2 cellular contexts compared by ENCODE assay signal in the genomic region with DNA sequence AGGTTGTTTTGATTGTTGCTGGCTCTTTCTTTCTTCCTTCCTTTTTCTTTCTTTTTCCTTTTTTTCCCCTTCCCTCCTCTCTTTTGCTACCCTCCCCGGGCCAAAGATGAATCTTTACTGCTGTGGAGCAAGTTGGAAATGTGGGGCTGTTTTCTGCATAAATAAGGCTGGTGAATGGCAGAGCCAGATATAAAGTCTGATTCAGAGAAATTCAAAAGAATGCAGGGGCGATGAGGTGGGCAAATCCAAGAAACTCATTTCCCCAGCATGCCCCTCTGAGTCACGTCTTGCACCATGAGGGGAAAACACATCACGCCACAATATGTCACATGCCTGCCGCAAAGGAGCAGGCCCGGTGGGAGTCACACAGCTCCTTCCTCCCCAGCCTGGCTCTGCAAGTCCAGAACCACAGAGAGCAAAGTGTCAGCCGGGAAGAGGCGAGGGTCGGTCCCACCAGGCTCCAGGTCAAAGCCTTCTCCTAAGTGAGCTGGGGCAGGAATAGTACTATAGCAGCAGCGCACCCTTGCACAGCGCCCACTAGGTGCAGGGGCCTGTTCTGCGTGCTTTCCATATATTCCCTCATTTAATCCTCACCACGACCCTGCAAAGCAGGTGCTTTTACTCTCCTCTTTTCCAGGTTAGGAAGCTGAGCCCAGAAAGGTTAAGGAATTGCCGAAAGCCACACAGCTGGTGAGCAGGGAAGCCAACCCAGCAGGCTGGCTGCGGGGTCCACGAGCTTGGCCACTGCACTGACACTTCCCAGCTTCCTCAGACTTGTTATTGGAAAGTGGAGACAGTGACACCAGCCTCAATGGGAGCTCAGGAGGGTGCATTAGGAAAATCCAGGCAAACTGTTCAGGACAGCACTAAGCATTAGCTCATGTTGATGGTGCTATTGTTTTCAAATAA.
TF ChIP-seq lines count a peak whose summit lies in the region.

No MANE protein-coding gene starts in this region.

TF ChIP-seq in HEK293T, 16 proteins besides CTCF, POLR2A, EP300 and RAD21:
- 0 out of 2 replicates have a peak, but pooled peaks have one; percentile 21 for TF ChIP-seq L3MBTL2 (conservative IDR thresholded peaks at IDR 0.05)
- TF ChIP-seq ZNF384 (IDR thresholded peaks at IDR 0.05) = no peak

TF ChIP-seq in endothelial cell of umbilical vein, 7 proteins besides CTCF, POLR2A, EP300 and RAD21:
- TF ChIP-seq FOS (IDR thresholded peaks at IDR 0.05; ENCODE audit: borderline replicate concordance, insufficient read depth, low read length) = peak; percentile 86
- TF ChIP-seq GATA2 (IDR thresholded peaks at IDR 0.05; ENCODE audit: insufficient read depth, insufficient read length, low read depth, low read length) = no peak
- peak; percentile 63 for TF ChIP-seq MYC (IDR thresholded peaks at IDR 0.05; ENCODE audit: low read depth, low read length)
- TF ChIP-seq EZH2 (IDR thresholded peaks at IDR 0.05; ENCODE audit: borderline replicate concordance, low read depth, low read length, severe bottlenecking) = no peak
- TF ChIP-seq, protein P1, sequence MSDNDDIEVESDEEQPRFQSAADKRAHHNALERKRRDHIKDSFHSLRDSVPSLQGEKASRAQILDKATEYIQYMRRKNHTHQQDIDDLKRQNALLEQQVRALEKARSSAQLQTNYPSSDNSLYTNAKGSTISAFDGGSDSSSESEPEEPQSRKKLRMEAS (IDR thresholded peaks at IDR 0.05; ENCODE audit: insufficient read depth, insufficient read length) = peak; percentile 83
- peak; percentile 48 for TF ChIP-seq POLR2AphosphoS5 (IDR thresholded peaks at IDR 0.05; ENCODE audit: insufficient read depth, low read depth, low read length)
- peak; percentile 81 for TF ChIP-seq JUN (IDR thresholded peaks at IDR 0.05; ENCODE audit: borderline replicate concordance, insufficient read depth, insufficient read length, low read depth)
